Comparison of ENCODE assay signal across 8 cellular contexts in genomic region chr17:18960803-18961511, GRCh38. TPM values are rescaled to one million over a fixed set of nuclear protein-coding genes. Genes with fewer than 3 reads are reported as not detected.
DNase-seq lines count a peak whose midpoint lies in the region; ATAC-seq, FAIRE-seq and TF ChIP-seq lines count a peak whose summit lies in the region.

No MANE protein-coding gene starts in this region.

- H3K4me3 ChIP-seq in OCI-LY7 (ENCODE audit: low read depth, low read length, poor library complexity, severe bottlenecking): no peak overlapping the region
- H3K4me3 ChIP-seq in naive thymus-derived CD4-positive, alpha-beta T cell (ENCODE audit: low read length): no peak overlapping the region

- no peaks in the 10 kb centered on the region for H3K36me3 Mint-ChIP-seq in naive thymus-derived CD4-positive, alpha-beta T cell

- 0 out of 2 replicates have a peak overlapping the region, but pooled peaks have one; percentile 13 for H3K4me2 ChIP-seq in OCI-LY7 (ENCODE audit: low read length)

- ATAC-seq in HG03342 (IDR thresholded peaks at IDR 0.05; ENCODE audit: unreplicated experiment): peak; percentile 64
- ATAC-seq in naive thymus-derived CD4-positive, alpha-beta T cell: peak; percentile 85

- CTCF ChIA-PET in OCI-LY7 (lab: Charles Lee; ENCODE audit: unreplicated experiment): interaction anchor here (0.6 to 1.1 kb wide), 4 partner anchors 17 to 56 kb away, joined by 3 read pairs; no protein-coding TSS in a partner anchor
- CTCF ChIA-PET in naive thymus-derived CD4-positive, alpha-beta T cell (lab: Charles Lee): interaction anchor here (0.6 to 3.2 kb wide), 21 partner anchors 9 to 334 kb away, joined by 3 to 14 read pairs (median 4); no protein-coding TSS in a partner anchor

- peak; percentile 86 for FAIRE-seq in GM12892 (lab: Jason Lieb, UNC)

- no peaks in the 10 kb centered on the region for H3K9me3 ChIP-seq in OCI-LY7 (ENCODE audit: low read length)
- H3K9me3 ChIP-seq in naive thymus-derived CD4-positive, alpha-beta T cell (ENCODE audit: control insufficient read depth in 2 of 3, low read length in 3 of 3): no peaks in the 10 kb centered on the region

- no peaks in the 10 kb centered on the region for H3K36me3 ChIP-seq in OCI-LY7 (ENCODE audit: insufficient read depth, low read length)
- no peaks in the 10 kb centered on the region for H3K36me3 ChIP-seq in naive thymus-derived CD4-positive, alpha-beta T cell (ENCODE audit: control insufficient read depth in 2 of 3, insufficient read depth in 3 of 3, low read length in 3 of 3)

- TF ChIP-seq CTCF in 22Rv1 (IDR thresholded peaks at IDR 0.05): peak; percentile 91
- TF ChIP-seq CTCF in OCI-LY7 (conservative IDR thresholded peaks at IDR 0.05; ENCODE audit: low read length): peak; percentile 96

- H3K4me1 Mint-ChIP-seq in naive thymus-derived CD4-positive, alpha-beta T cell: peaks cover 10 to 45% (median 32%) of the 10 kb centered on the region in 7 donors

- DNase-seq in GM12892 (ENCODE audit: insufficient read length) (peak; percentile 89), OCI-LY7 (ENCODE audit: low spot score) (peak; percentile 86), erythroblast (lab: John Stamatoyannopoulos, UW) (peak; percentile 68 to 86)
- peak; percentile 83 for DNase-seq in activated CD8-positive, alpha-beta memory T cell treated with anti-CD3 and anti-CD28 coated beads, Interleukin-2, amount 50 U/mL, for 4 hours
- DNase-seq in naive thymus-derived CD4-positive, alpha-beta T cell: peak; percentile 27 to 86 (median 45)
- peak in 5 of 6 experiments; percentile 39 to 66 (median 56) for DNase-seq in stimulated activated naive CD4-positive, alpha-beta T cell (lab: John Stamatoyannopoulos, UW)

- POLR2A ChIA-PET in OCI-LY7 (lab: Charles Lee): interaction anchor here (0.5 to 0.8 kb wide), 2 partner anchors 52 to 146 kb away, joined by 3 read pairs; no protein-coding TSS in a partner anchor
- POLR2A ChIA-PET in naive thymus-derived CD4-positive, alpha-beta T cell (lab: Charles Lee): interaction anchor here (0.7 to 1.6 kb wide), 6 partner anchors 22 to 106 kb away, joined by 3 to 5 read pairs (median 4); no protein-coding TSS in a partner anchor

- H3K4me3 Mint-ChIP-seq in naive thymus-derived CD4-positive, alpha-beta T cell: no peak overlapping the region

- H3K9me3 Mint-ChIP-seq in naive thymus-derived CD4-positive, alpha-beta T cell: no peaks in the 10 kb centered on the region

- no peaks in the 10 kb centered on the region for H3K27me3 ChIP-seq in naive thymus-derived CD4-positive, alpha-beta T cell (ENCODE audit: control insufficient read depth in 2 of 2, insufficient read depth in 2 of 2, low read length in 2 of 2)

- peaks cover 9% of the 10 kb centered on the region for H3K4me1 ChIP-seq in OCI-LY7 (ENCODE audit: insufficient read depth, low read length, poor library complexity, severe bottlenecking)
- H3K4me1 ChIP-seq in naive thymus-derived CD4-positive, alpha-beta T cell (ENCODE audit: control insufficient read depth in 2 of 2, insufficient read depth in 2 of 2, low read length in 2 of 2): peaks cover 6 to 12% of the 10 kb centered on the region in 2 donors

- H2AFZ ChIP-seq in OCI-LY7 (ENCODE audit: low read length): peak overlapping the region; percentile 23; the same call in 1 of the 2 replicates

- TF ChIP-seq POLR2A in GM12892 (IDR thresholded peaks at IDR 0.05; ENCODE audit: low read depth, low read length) (no peak), erythroblast (IDR thresholded peaks at IDR 0.05; ENCODE audit: low read length) (no peak)

- no TSS peak for BruUV-seq in OCI-LY7 (replicated peaks; lab: Mats Ljungman, UMichigan)

- peak overlapping the region in 5 of 9 donors; percentile 16 to 58 (median 57) for H3K27ac Mint-ChIP-seq in naive thymus-derived CD4-positive, alpha-beta T cell

- H3K27ac ChIP-seq in 22Rv1 (no peak overlapping the region), OCI-LY7 (ENCODE audit: low read depth, low read length, poor library complexity, severe bottlenecking) (no peak overlapping the region)
- no peak overlapping the region for H3K27ac ChIP-seq in naive thymus-derived CD4-positive, alpha-beta T cell (ENCODE audit: low read depth, low read length)

- H3K27me3 Mint-ChIP-seq in naive thymus-derived CD4-positive, alpha-beta T cell: no peaks in the 10 kb centered on the region

- no peaks in the 10 kb centered on the region for H3K9me2 ChIP-seq in OCI-LY7 (ENCODE audit: insufficient read depth, low read length)

- intact Hi-C loops in OCI-LY7 (cut with micrococcal nuclease; ENCODE audit: unreplicated experiment): no loop called here
- intact Hi-C loops in naive thymus-derived CD4-positive, alpha-beta T cell (cut with micrococcal nuclease): loop anchor here (2.0 to 5.0 kb wide), 2 partner anchors 41 to 44 kb away; partner anchors contain the start of gene FAM83G (in 2 of the 2)

- H4K20me1 ChIP-seq in OCI-LY7 (ENCODE audit: insufficient read depth, low read length): no peaks in the 10 kb centered on the region

- H3K79me2 ChIP-seq in OCI-LY7 (ENCODE audit: insufficient read depth, low read depth, low read length): no peaks in the 10 kb centered on the region

RNA-seq across cellular contexts. Expression of gene SLC5A10, which starts 9.0 kb away (rescaled TPM):
- polyA plus RNA-seq in GM12892 (2012; ENCODE audit: missing spikeins): 0.95 TPM
- not detected in 2 replicates for total RNA-seq in OCI-LY7 (2014; rRNA removed; shearing (Covaris generic))
- total RNA-seq in OCI-LY7 (2022): not detected in 2 replicates
- under 1 TPM in 1 of 5 experiments, not detected in 4; 0.17 TPM for total RNA-seq in naive thymus-derived CD4-positive, alpha-beta T cell
- under 1 TPM; 0.15 to 0.37 TPM for polyA plus RNA-seq in naive thymus-derived CD4-positive, alpha-beta T cell

RNA-seq across cellular contexts. Expression of gene FAM83G, which starts 43.6 kb away (rescaled TPM):
- 3.2 TPM for polyA plus RNA-seq in GM12892 (2012; ENCODE audit: missing spikeins)
- total RNA-seq in OCI-LY7 (2014; rRNA removed; shearing (Covaris generic)): 5.0 and 15.3 TPM in 2 replicates
- total RNA-seq in OCI-LY7 (2022): 9.1 and 10.4 TPM in 2 replicates
- total RNA-seq in naive thymus-derived CD4-positive, alpha-beta T cell: 1 to 10 TPM; 3.9 to 9.1 (median 6.9) TPM
- 1 to 10 TPM; 1.6 to 3.6 TPM for polyA plus RNA-seq in naive thymus-derived CD4-positive, alpha-beta T cell
